In genomic region chr5:115271295-115272060, GRCh38 we compare ENCODE assay signal across 20 cellular contexts. TPM values are rescaled to one million over a fixed set of nuclear protein-coding genes. Genes with fewer than 3 reads are reported as not detected.
DNase-seq lines count a peak whose midpoint lies in the region; ATAC-seq and TF ChIP-seq lines count a peak whose summit lies in the region.
"Had no signal": no experiment of that assay in that cellular context is flagged by ENCODE, and none has a peak within 500 bp of the region (broad histone marks: within the 10 kb centered on the region; RNA-seq: fewer than 3 reads in every experiment).

No MANE protein-coding gene starts in this region.

- H3K27me3 ChIP-seq in DOHH2 (ENCODE audit: control insufficient read depth, low read length), result no peaks in the 10 kb centered on the region
- H3K27me3 ChIP-seq: tibial nerve had no signal

- H3K36me3 ChIP-seq in DOHH2 (ENCODE audit: control insufficient read depth, low read length), result 0 out of 2 replicates have a peak, but pooled peaks cover 3% of the 10 kb centered on the region

- H3K9me2 ChIP-seq in DOHH2 (replicated peaks; ENCODE audit: control insufficient read depth, low read length), result no peaks in the 10 kb centered on the region

- ATAC-seq in GM21447 (IDR thresholded peaks at IDR 0.05; ENCODE audit: unreplicated experiment) (peak; percentile 63), HG02870 (IDR thresholded peaks at IDR 0.05; ENCODE audit: unreplicated experiment) (no peak), Right ventricle myocardium superior (ENCODE audit: poor library complexity) (no peak)
- ATAC-seq: lower lobe of right lung, PC-3 had no signal

- peak; percentile 49 for DNase-seq in NOMO-1 treated with dmso at 0.1 percent for 144 hours (lab: John Stamatoyannopoulos, UW; ENCODE audit: unreplicated experiment)
- peak; percentile 29 for DNase-seq in medulla oblongata (ENCODE audit: extremely low spot score)
- no peak for DNase-seq in islet precursor cell
- DNase-seq in Right ventricle myocardium superior, result no peak
- DNase-seq in activated gamma-delta T cell treated with Interleukin-2 at 50 U/mL for 16 hours, result no peak
- DNase-seq: activated CD4-positive, alpha-beta T cell treated with anti-CD3 and anti-CD28 coated beads, Interleukin-2, amount 10 ng/mL, durations not matched to agents 7 days and 5 days; activated CD8-positive, alpha-beta memory T cell treated with anti-CD3 and anti-CD28 coated beads, Interleukin-2, amount 50 U/mL, for 4 hours; activated effector memory CD4-positive, alpha-beta T cell treated with anti-CD3 and anti-CD28 coated beads, Interleukin-2, amount 50 U/mL, for 16 hours; HFFc6; lower lobe of right lung; NCI-H1105 treated with DMSO at 0.1 percent for 48 hours; NCI-H524; occipital lobe; PC-3; stimulated activated CD4-positive, alpha-beta T cell treated with anti-CD3 and anti-CD28 coated beads, Interleukin-15, amount 100 ng/mL, for 24 hours had no signal

- no peaks in the 10 kb centered on the region for H4K20me1 ChIP-seq in DOHH2 (ENCODE audit: control insufficient read depth, insufficient read depth, low read depth, low read length)

- H3F3A ChIP-seq in DOHH2 (ENCODE audit: control insufficient read depth, insufficient read depth), result peaks cover 30% of the 10 kb centered on the region

- H3K4me2 ChIP-seq in DOHH2 (ENCODE audit: low read length), result peak overlapping the region; percentile 59
- H3K4me2 ChIP-seq: KMS-11 had no signal

- peak overlapping the region; percentile 50 for H3K4me3 ChIP-seq in DOHH2 (ENCODE audit: low read length)
- H3K4me3 ChIP-seq: lower lobe of right lung, tibial nerve had no signal

- peaks cover 55% of the 10 kb centered on the region for H3K4me1 ChIP-seq in DOHH2 (ENCODE audit: control insufficient read depth, low read length)
- H3K4me1 ChIP-seq: lower lobe of right lung, tibial nerve had no signal

- H3K79me2 ChIP-seq in DOHH2 (ENCODE audit: control insufficient read depth, low read length), result no peaks in the 10 kb centered on the region

- H3K27ac ChIP-seq in DOHH2 (ENCODE audit: low read depth, low read length), result peak overlapping the region; percentile 66
- H3K27ac ChIP-seq: KMS-11, lower lobe of right lung, tibial nerve had no signal

- TF ChIP-seq CTCF in DOHH2 (IDR thresholded peaks at IDR 0.05; ENCODE audit: low read depth, low read length, poor library complexity, severe bottlenecking), result no peak

- intact Hi-C loops in Right ventricle myocardium superior (cut with DNase I), result no loop called here

- H3K9me3 ChIP-seq in DOHH2 (ENCODE audit: control insufficient read depth, insufficient read depth, low read length), result no peaks in the 10 kb centered on the region
- H3K9me3 ChIP-seq: lower lobe of right lung, tibial nerve had no signal

RNA-seq across cellular contexts. Expression of gene PGGT1B, which starts 8.8 kb away (rescaled TPM):
- total RNA-seq in Right ventricle myocardium superior, result 23.6 TPM

RNA-seq across cellular contexts. Expression of gene CCDC112, which starts 25.0 kb away (rescaled TPM):
- 4.4 TPM for total RNA-seq in Right ventricle myocardium superior

Comparison
In these comparisons a context has a peak if more than half of its experiments do, and no peak if none do; other contexts are left out.
1. DNase-seq: peak in NOMO-1 treated with dmso at 0.1 percent for 144 hours (single experiment) and medulla oblongata (single experiment); none in islet precursor cell (single experiment), Right ventricle myocardium superior (single experiment) and activated gamma-delta T cell treated with Interleukin-2 at 50 U/mL for 16 hours (single experiment).